ENCODE assay signal across 1 cellular context in genomic region chr16:48156790-48157209, GRCh38.
TF ChIP-seq lines count a peak whose summit lies in the region.

No MANE protein-coding gene starts in this region.

TF ChIP-seq in HepG2, 621 proteins besides CTCF, POLR2A, EP300 and RAD21 (continued from another document):
- TF ChIP-seq ZNF367 (CRISPR knock-in tag; IDR thresholded peaks at IDR 0.05; ENCODE audit: borderline replicate concordance): no peak
- TF ChIP-seq, protein P1, sequence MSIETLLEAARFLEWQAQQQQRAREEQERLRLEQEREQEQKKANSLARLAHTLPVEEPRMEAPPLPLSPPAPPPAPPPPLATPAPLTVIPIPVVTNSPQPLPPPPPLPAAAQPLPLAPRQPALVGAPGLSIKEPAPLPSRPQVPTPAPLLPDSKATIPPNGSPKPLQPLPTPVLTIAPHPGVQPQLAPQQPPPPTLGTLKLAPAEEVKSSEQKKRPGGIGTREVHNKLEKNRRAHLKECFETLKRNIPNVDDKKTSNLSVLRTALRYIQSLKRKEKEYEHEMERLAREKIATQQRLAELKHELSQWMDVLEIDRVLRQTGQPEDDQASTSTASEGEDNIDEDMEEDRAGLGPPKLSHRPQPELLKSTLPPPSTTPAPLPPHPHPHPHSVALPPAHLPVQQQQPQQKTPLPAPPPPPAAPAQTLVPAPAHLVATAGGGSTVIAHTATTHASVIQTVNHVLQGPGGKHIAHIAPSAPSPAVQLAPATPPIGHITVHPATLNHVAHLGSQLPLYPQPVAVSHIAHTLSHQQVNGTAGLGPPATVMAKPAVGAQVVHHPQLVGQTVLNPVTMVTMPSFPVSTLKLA (IDR thresholded peaks at IDR 0.05): no peak
- TF ChIP-seq RELA (CRISPR knock-in tag; IDR thresholded peaks at IDR 0.05): no peak
- TF ChIP-seq, protein P2, sequence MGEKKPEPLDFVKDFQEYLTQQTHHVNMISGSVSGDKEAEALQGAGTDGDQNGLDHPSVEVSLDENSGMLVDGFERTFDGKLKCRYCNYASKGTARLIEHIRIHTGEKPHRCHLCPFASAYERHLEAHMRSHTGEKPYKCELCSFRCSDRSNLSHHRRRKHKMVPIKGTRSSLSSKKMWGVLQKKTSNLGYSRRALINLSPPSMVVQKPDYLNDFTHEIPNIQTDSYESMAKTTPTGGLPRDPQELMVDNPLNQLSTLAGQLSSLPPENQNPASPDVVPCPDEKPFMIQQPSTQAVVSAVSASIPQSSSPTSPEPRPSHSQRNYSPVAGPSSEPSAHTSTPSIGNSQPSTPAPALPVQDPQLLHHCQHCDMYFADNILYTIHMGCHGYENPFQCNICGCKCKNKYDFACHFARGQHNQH (CRISPR knock-in tag; IDR thresholded peaks at IDR 0.05): peak; percentile 29; the same call in 1 of the 2 replicates
- no peak for TF ChIP-seq ZNF33B (CRISPR knock-in tag; IDR thresholded peaks at IDR 0.05)
- TF ChIP-seq, protein P3, sequence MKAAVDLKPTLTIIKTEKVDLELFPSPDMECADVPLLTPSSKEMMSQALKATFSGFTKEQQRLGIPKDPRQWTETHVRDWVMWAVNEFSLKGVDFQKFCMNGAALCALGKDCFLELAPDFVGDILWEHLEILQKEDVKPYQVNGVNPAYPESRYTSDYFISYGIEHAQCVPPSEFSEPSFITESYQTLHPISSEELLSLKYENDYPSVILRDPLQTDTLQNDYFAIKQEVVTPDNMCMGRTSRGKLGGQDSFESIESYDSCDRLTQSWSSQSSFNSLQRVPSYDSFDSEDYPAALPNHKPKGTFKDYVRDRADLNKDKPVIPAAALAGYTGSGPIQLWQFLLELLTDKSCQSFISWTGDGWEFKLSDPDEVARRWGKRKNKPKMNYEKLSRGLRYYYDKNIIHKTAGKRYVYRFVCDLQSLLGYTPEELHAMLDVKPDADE (CRISPR knock-in tag; IDR thresholded peaks at IDR 0.05): no peak
